In genomic region chr6:43093361-43094289, GRCh38 we compare ENCODE assay signal across 2 cellular contexts.
TF ChIP-seq lines count a peak whose summit lies in the region.

No MANE protein-coding gene starts in this region.

TF ChIP-seq in K562, 482 proteins besides CTCF, POLR2A, EP300 and RAD21 (continues in another document):
- TF ChIP-seq CC2D1A (IDR thresholded peaks at IDR 0.05) (peak; percentile 99), E4F1 (CRISPR knock-in tag; IDR thresholded peaks at IDR 0.05; ENCODE audit: borderline replicate concordance) (0 out of 2 replicates have a peak, but pooled peaks have one; percentile 16), JUND (IDR thresholded peaks at IDR 0.05; ENCODE audit: borderline replicate concordance, low read depth, low read length) (no peak), JUND (tag; IDR thresholded peaks at IDR 0.05; ENCODE audit: borderline replicate concordance, low read depth, low read length) (no peak), CEBPG (CRISPR knock-in tag; IDR thresholded peaks at IDR 0.05) (no peak), CEBPG (tag; conservative IDR thresholded peaks at IDR 0.05 in 1 of 2, IDR thresholded peaks at IDR 0.05 in 1 of 2) (0 out of 4 replicates have a peak, but pooled peaks of 1 of the 2 experiments have one; percentile 6), CXXC5 (CRISPR knock-in tag; IDR thresholded peaks at IDR 0.05) (no peak), SFPQ (IDR thresholded peaks at IDR 0.05; ENCODE audit: low read depth, low read length) (no peak), ZNF436 (CRISPR knock-in tag; IDR thresholded peaks at IDR 0.05) (no peak), E2F6 (IDR thresholded peaks at IDR 0.05; ENCODE audit: borderline replicate concordance in 1 of 2, extremely low read depth in 1 of 2, insufficient read depth in 1 of 2, insufficient read length in 1 of 2, low read depth in 1 of 2, low read length in 1 of 2, poor library complexity in 1 of 2, severe bottlenecking in 1 of 2) (peak in 1 of 2 experiments; percentile 14), PHF8 (IDR thresholded peaks at IDR 0.05; ENCODE audit: borderline replicate concordance, low read length) (peak; percentile 36; the same call in 1 of the 2 replicates), MLLT1 (IDR thresholded peaks at IDR 0.05) (no peak), ZSCAN32 (CRISPR knock-in tag; IDR thresholded peaks at IDR 0.05) (no peak), HMBOX1 (IDR thresholded peaks at IDR 0.05) (peak; percentile 55), NFYB (IDR thresholded peaks at IDR 0.05; ENCODE audit: extremely low read depth, insufficient read length) (peak; percentile 69), SMAD4 (CRISPR knock-in tag; conservative IDR thresholded peaks at IDR 0.05) (0 out of 2 replicates have a peak, but pooled peaks have one; percentile 30), MBD2 (IDR thresholded peaks at IDR 0.05; ENCODE audit: borderline replicate concordance, low read depth) (0 out of 2 replicates have a peak, but pooled peaks have one; percentile 24), KDM5B (IDR thresholded peaks at IDR 0.05; ENCODE audit: insufficient replicate concordance, low read depth, low read length) (peak; percentile 25), DACH1 (IDR thresholded peaks at IDR 0.05; ENCODE audit: partially characterized antibody) (no peak)

TF ChIP-seq in HEK293T, 16 proteins besides CTCF, POLR2A, EP300 and RAD21:
- no peak for TF ChIP-seq FOXK2 (IDR thresholded peaks at IDR 0.05)
- no peak for TF ChIP-seq FOXA1 (IDR thresholded peaks at IDR 0.05)
- TF ChIP-seq SUZ12 (IDR thresholded peaks at IDR 0.05) = no peak
